ENCODE assay signal across 9 cellular contexts in the genomic region with DNA sequence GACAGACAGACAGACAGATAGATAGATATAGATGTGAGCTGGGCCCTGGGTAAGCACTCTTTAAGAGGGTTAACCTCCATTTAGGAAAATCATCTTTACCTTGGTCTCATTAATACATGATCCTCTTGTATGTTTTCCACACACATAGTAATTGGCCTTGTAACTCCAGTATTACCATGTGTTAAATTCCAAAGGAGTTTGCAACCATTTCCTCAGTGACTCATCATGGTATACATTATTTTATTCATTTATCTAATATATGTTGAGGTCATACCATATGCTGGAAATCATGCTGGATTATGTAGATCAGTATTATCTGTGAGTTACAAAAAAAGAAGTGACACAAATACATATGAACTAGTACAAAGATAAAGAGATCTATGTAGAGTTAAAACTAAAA.
"Had no signal": no experiment of that assay in that cellular context is flagged by ENCODE, and none has a peak within 500 bp of the region (broad histone marks: within the 10 kb centered on the region; RNA-seq: fewer than 3 reads in every experiment).

No MANE protein-coding gene starts in this region.

- H3K9me3 ChIP-seq: HAP-1 had no signal

- H3K4me3 ChIP-seq: GM23248, HAP-1, K562 had no signal

- H2AFZ ChIP-seq: GM23248 had no signal

- H3K27ac ChIP-seq: GM23248 had no signal

- H3K4me1 ChIP-seq: HAP-1 had no signal

- H3K9ac ChIP-seq: GM23248 had no signal

- H3K36me3 ChIP-seq: HAP-1 had no signal

- ATAC-seq: HCT116, K562 had no signal

- FAIRE-seq: K562 had no signal

- H3K4me3 Mint-ChIP-seq: HFFc6 had no signal

- H3K27ac Mint-ChIP-seq: HFFc6 had no signal

- DNase-seq: GM23248, GOT3, H7, HFFc6, IMR-90, KG1 had no signal
